In genomic region chr3:97882975-97883598, GRCh38 we compare ENCODE assay signal across 9 cellular contexts.
A peak's percentile ranks its signal among the peaks of the same experiment; 100 is the strongest.
DNase-seq lines count a peak whose midpoint lies in the region; ATAC-seq, FAIRE-seq and TF ChIP-seq lines count a peak whose summit lies in the region.
"Had no signal": no experiment of that assay in that cellular context is flagged by ENCODE, and none has a peak within 500 bp of the region (broad histone marks: within the 10 kb centered on the region; RNA-seq: fewer than 3 reads in every experiment).

No MANE protein-coding gene starts in this region.

- DNase-seq in activated effector memory CD4-positive, alpha-beta T cell treated with Interleukin-2 at 50 U/mL for 16 hours = peak; percentile 0
- no peak for DNase-seq in activated effector memory CD4-positive, alpha-beta T cell treated with anti-CD3 and anti-CD28 coated beads, Interleukin-2, amount 50 U/mL, for 16 hours
- peak; percentile 83 for DNase-seq in RCC 7860 (ENCODE audit: low spot score)
- peak; percentile 77 for DNase-seq in fibroblast of mammary gland (ENCODE audit: low read depth)
- DNase-seq in stromal cell of bone marrow (ENCODE audit: low read depth) = peak; percentile 33
- DNase-seq in GM19239 (ENCODE audit: insufficient read length, low spot score) = no peak
- DNase-seq in NAMALWA (ENCODE audit: low spot score) = no peak
- DNase-seq: NCI-H1436 had no signal

- peak; percentile 97 for FAIRE-seq in RCC 7860 (lab: Jason Lieb, UNC)
- FAIRE-seq in GM19239 (lab: Jason Lieb, UNC) = no peak

- TF ChIP-seq CTCF in fibroblast of mammary gland (conservative IDR thresholded peaks at IDR 0.05; ENCODE audit: control insufficient read depth, insufficient read depth, low read depth, low read length) = no peak

- ATAC-seq in GM19397 (IDR thresholded peaks at IDR 0.05; ENCODE audit: unreplicated experiment) = no peak

- H3K4me3 ChIP-seq in fibroblast of mammary gland (ENCODE audit: control insufficient read depth, low read depth, low read length) = no peak overlapping the region

Comparison
In these comparisons a context has a peak if more than half of its experiments do, and no peak if none do; other contexts are left out.
1. DNase-seq: peak in activated effector memory CD4-positive, alpha-beta T cell treated with Interleukin-2 at 50 U/mL for 16 hours (single experiment), RCC 7860 (single experiment), fibroblast of mammary gland (single experiment) and stromal cell of bone marrow (single experiment); none in activated effector memory CD4-positive, alpha-beta T cell treated with anti-CD3 and anti-CD28 coated beads, Interleukin-2, amount 50 U/mL, for 16 hours (single experiment), GM19239 (single experiment) and NAMALWA (single experiment).